18 cellular contexts compared by ENCODE assay signal in genomic region chr2:185456517-185456916, GRCh38.
DNase-seq lines count a peak whose midpoint lies in the region; ATAC-seq, FAIRE-seq and TF ChIP-seq lines count a peak whose summit lies in the region.
"Had no signal": no experiment of that assay in that cellular context is flagged by ENCODE, and none has a peak within 500 bp of the region (broad histone marks: within the 10 kb centered on the region; RNA-seq: fewer than 3 reads in every experiment).

No MANE protein-coding gene starts in this region.

- no peaks in the 10 kb centered on the region for H3K4me1 ChIP-seq in breast epithelium
- H3K4me1 ChIP-seq in body of pancreas: no peaks in the 10 kb centered on the region
- no peaks in the 10 kb centered on the region for H3K4me1 ChIP-seq in aorta (ENCODE audit: control insufficient read depth in 1 of 2, insufficient read depth in 2 of 2, low read length in 2 of 2)

- H3K4me3 ChIP-seq in breast epithelium (no peak overlapping the region), body of pancreas (no peak overlapping the region), aorta (ENCODE audit: low read length in 2 of 2) (no peak overlapping the region)
- H3K4me3 ChIP-seq: cardiac muscle cell, skin epidermis had no signal

- H3K4me1 Mint-ChIP-seq in MCF 10A (ENCODE audit: insufficient read depth, unreplicated experiment): peaks cover 5% of the 10 kb centered on the region
- H3K4me1 Mint-ChIP-seq: CD14-positive monocyte had no signal

- WGBS in body of pancreas, 2 donors: 55 to 57% methylated on average over 2 of the region's 2 CpGs
- 15 to 19% methylated on average over 2 of the region's 2 CpGs for WGBS in aorta, 2 donors

- H3K9me3 ChIP-seq in breast epithelium: peaks cover 3 to 18% of the 10 kb centered on the region in 2 donors
- H3K9me3 ChIP-seq in body of pancreas: no peaks in the 10 kb centered on the region
- no peaks in the 10 kb centered on the region for H3K9me3 ChIP-seq in aorta (ENCODE audit: control insufficient read depth, low read length)

- H3K36me3 ChIP-seq in breast epithelium: no peaks in the 10 kb centered on the region
- no peaks in the 10 kb centered on the region for H3K36me3 ChIP-seq in body of pancreas (replicated peaks in 1 of 2; ENCODE audit: insufficient read depth in 1 of 2, low read depth in 2 of 2)
- no peaks in the 10 kb centered on the region for H3K36me3 ChIP-seq in aorta (ENCODE audit: control insufficient read depth in 1 of 2, insufficient read depth in 2 of 2, low read length in 1 of 2)
- H3K36me3 ChIP-seq: cardiac muscle cell had no signal

- no peaks in the 10 kb centered on the region for H3K36me3 Mint-ChIP-seq in MCF 10A (ENCODE audit: insufficient read depth, unreplicated experiment)
- H3K36me3 Mint-ChIP-seq: CD14-positive monocyte had no signal

- H3K27ac Mint-ChIP-seq in MCF 10A (ENCODE audit: low read depth, unreplicated experiment): peak overlapping the region; percentile 75
- H3K27ac Mint-ChIP-seq: type B pancreatic cell had no signal

- FAIRE-seq in GM12891 (lab: Jason Lieb, UNC): no peak
- FAIRE-seq: RCC 7860 had no signal

- H3K27me3 Mint-ChIP-seq in MCF 10A (ENCODE audit: insufficient read depth, unreplicated experiment): no peaks in the 10 kb centered on the region
- H3K27me3 Mint-ChIP-seq: type B pancreatic cell had no signal

- no peak for TF ChIP-seq CTCF in MCF 10A (IDR thresholded peaks at IDR 0.05; ENCODE audit: unreplicated experiment)
- no peak for TF ChIP-seq CTCF in breast epithelium (IDR thresholded peaks at IDR 0.05)
- TF ChIP-seq CTCF in body of pancreas (IDR thresholded peaks at IDR 0.05): no peak

- no TSS peak for BruUV-seq in MCF 10A (replicated peaks; lab: Mats Ljungman, UMichigan)

- peak; percentile 27 for ATAC-seq in body of pancreas
- ATAC-seq in aorta (ENCODE audit: low FRiP score): peak; percentile 72

- H3K27ac ChIP-seq in breast epithelium (no peak overlapping the region), body of pancreas (no peak overlapping the region), aorta (ENCODE audit: low read depth in 1 of 2, low read length in 2 of 2) (no peak overlapping the region)
- H3K27ac ChIP-seq: 22Rv1, cardiac muscle cell, skin epidermis had no signal

- H3K4me3 Mint-ChIP-seq in MCF 10A (ENCODE audit: unreplicated experiment): no peak overlapping the region
- H3K4me3 Mint-ChIP-seq: CD14-positive monocyte, type B pancreatic cell had no signal

- intact Hi-C loops in MCF 10A (cut with micrococcal nuclease): no loop called here
- intact Hi-C loops in breast epithelium (cut with DNase I; ENCODE audit: low total_unique reads): no loop called here
- intact Hi-C loops in body of pancreas (cut with DNase I): no loop called here
- intact Hi-C loops in aorta (cut with DNase I): no loop called here

- POLR2A ChIA-PET in MCF 10A (lab: Yijun Ruan, JAX): interaction anchor here (0.7 kb wide), 1 partner anchor 1390 kb away, joined by 3 read pairs; no protein-coding TSS in a partner anchor

- H3K9me3 Mint-ChIP-seq in MCF 10A (ENCODE audit: unreplicated experiment): no peaks in the 10 kb centered on the region

- no peak for TF ChIP-seq POLR2A in breast epithelium (IDR thresholded peaks at IDR 0.05)
- no peak for TF ChIP-seq POLR2A in body of pancreas (IDR thresholded peaks at IDR 0.05)
- TF ChIP-seq POLR2A in GM12891 (IDR thresholded peaks at IDR 0.05; ENCODE audit: low read depth, low read length): no peak

- CTCF ChIA-PET in MCF 10A (lab: Yijun Ruan, JAX): interaction anchor here (0.6 to 0.7 kb wide), 3 partner anchors 172 to 1263 kb away, joined by 3 to 4 read pairs (median 3); no protein-coding TSS in a partner anchor

- DNase-seq in MCF 10A (ENCODE audit: unreplicated experiment) (peak; percentile 87), breast epithelium (ENCODE audit: low spot score in 2 of 2) (no peak), body of pancreas (no peak), fibroblast of the conjunctiva (ENCODE audit: low read depth) (peak; percentile 46), aorta (no peak), pons (ENCODE audit: low spot score) (no peak), GM12891 (ENCODE audit: insufficient read length, low spot score) (no peak)
- no peak for DNase-seq in activated naive CD4-positive, alpha-beta T cell (lab: John Stamatoyannopoulos, UW)
- DNase-seq: activated CD8-positive, alpha-beta memory T cell treated with anti-CD3 and anti-CD28 coated beads, Interleukin-2, amount 50 U/mL, for 4 hours; activated naive CD4-positive, alpha-beta T cell treated with Interleukin-2 at 50 U/mL for 16 hours; NCI-H2081; NCI-H69 had no signal

- H3K27me3 ChIP-seq in breast epithelium (no peaks in the 10 kb centered on the region), body of pancreas (no peaks in the 10 kb centered on the region), aorta (ENCODE audit: control insufficient read depth in 1 of 2, insufficient read depth in 2 of 2, low read length in 1 of 2) (no peaks in the 10 kb centered on the region)
- H3K27me3 ChIP-seq: cardiac muscle cell had no signal

TF ChIP-seq in GM12891, 5 proteins besides CTCF, POLR2A, EP300 and RAD21:
- no peak for TF ChIP-seq SPI1 (IDR thresholded peaks at IDR 0.05; ENCODE audit: low read depth, low read length)
- no peak for TF ChIP-seq POU2F2 (IDR thresholded peaks at IDR 0.05; ENCODE audit: low read depth, low read length)
- no peak for TF ChIP-seq POLR2AphosphoS5 (IDR thresholded peaks at IDR 0.05; ENCODE audit: low read depth, low read length)
- no peak for TF ChIP-seq PAX5 (IDR thresholded peaks at IDR 0.05; ENCODE audit: insufficient read depth, low read length, severe bottlenecking)
- TF ChIP-seq TAF1 (IDR thresholded peaks at IDR 0.05; ENCODE audit: low read depth, low read length): no peak
TF ChIP-seq in GM12891: peak in this region for 0.

Comparison
In these comparisons a context has a peak if more than half of its experiments do, and no peak if none do; other contexts are left out.
1. DNase-seq: peak in MCF 10A (single experiment) and fibroblast of the conjunctiva (single experiment); none in breast epithelium (0 of 2), body of pancreas (0 of 4), aorta (0 of 2), pons (single experiment), GM12891 (single experiment) and activated naive CD4-positive, alpha-beta T cell (0 of 4).